In the genomic region with DNA sequence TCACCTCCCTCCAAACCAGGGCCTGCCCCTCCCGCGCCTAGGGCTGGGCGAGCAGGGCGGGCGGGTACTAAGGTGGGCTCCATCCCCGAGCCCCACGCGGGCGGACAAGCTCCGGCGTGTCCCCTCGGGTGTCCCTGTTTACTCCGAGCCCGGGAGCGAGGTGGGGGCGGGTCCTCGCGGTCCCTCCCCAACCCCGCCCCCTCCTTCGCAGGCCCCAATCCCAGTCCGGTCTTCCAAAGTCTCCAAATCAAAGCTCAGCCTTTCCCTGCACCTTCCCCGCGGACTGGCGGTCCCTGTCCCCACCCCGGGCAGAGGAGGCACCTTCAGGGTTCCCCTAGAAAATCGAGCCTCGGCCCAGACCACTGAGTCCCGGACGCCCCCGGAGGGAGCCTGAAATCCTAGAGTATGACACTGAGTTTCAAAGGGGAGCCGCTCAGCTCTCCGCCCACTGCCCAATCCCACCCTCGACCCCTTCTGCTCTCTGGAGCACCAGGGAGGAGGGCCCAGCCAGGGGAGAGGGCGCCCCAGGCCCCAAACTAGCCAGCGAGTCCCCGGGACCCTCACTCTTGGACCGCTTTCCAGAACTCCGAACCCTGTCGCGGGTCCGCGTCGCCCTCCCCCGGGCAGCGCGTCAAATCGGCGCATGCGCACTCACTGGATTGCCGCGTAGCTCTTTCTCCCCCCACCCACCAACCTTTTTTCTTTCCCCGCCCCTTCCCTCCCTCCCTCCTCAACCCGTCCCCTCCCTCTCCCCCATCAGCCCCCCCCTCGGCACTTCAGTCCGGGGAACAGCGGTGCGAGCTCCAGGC, we compare ENCODE assay signal across 1 cellular context.
TF ChIP-seq lines count a peak whose summit lies in the region.

TSS of gene LRP1 (plus strand) at position 774 of the 809 bp plus-strand sequence. CDS start 482 bp downstream, outside the sequence.

TF ChIP-seq in H1, 55 proteins besides CTCF, POLR2A, EP300 and RAD21 (continued from another document):
- TF ChIP-seq MAFK (IDR thresholded peaks at IDR 0.05; ENCODE audit: low read depth, low read length) = no peak
- no peak for TF ChIP-seq SIRT6 (IDR thresholded peaks at IDR 0.05; ENCODE audit: low read length)
- peak; percentile 17 for TF ChIP-seq ASH2L (IDR thresholded peaks at IDR 0.05; ENCODE audit: low read length)
- no peak for TF ChIP-seq SRF (IDR thresholded peaks at IDR 0.05; ENCODE audit: low read depth, low read length)
TF ChIP-seq in H1: peak in this region for 8.
